Comparison of ENCODE assay signal across 10 cellular contexts in genomic region chr3:170144437-170144843, GRCh38.
DNase-seq lines count a peak whose midpoint lies in the region; ATAC-seq lines count a peak whose summit lies in the region.
"Had no signal": no experiment of that assay in that cellular context is flagged by ENCODE, and none has a peak within 500 bp of the region (broad histone marks: within the 10 kb centered on the region; RNA-seq: fewer than 3 reads in every experiment).

No MANE protein-coding gene starts in this region.

- peaks cover 38% of the 10 kb centered on the region for H3K36me3 Mint-ChIP-seq in activated naive CD8-positive, alpha-beta T cell treated with anti-CD3 and anti-CD28 coated beads, Interleukin-2, amount 50 U/mL, for 24 hours (ENCODE audit: low read depth)

- ATAC-seq in GM18498 (IDR thresholded peaks at IDR 0.05; ENCODE audit: unreplicated experiment) (peak; percentile 94), GM19468 (IDR thresholded peaks at IDR 0.05; ENCODE audit: extremely low read depth, unreplicated experiment) (peak; percentile 90), HG03103 (IDR thresholded peaks at IDR 0.05; ENCODE audit: low read depth, unreplicated experiment) (peak; percentile 93)
- ATAC-seq in activated naive CD8-positive, alpha-beta T cell treated with anti-CD3 and anti-CD28 coated beads, Interleukin-2, amount 50 U/mL, for 24 hours: peak; percentile 99
- ATAC-seq: WTC11 had no signal

- no peaks in the 10 kb centered on the region for H3K9me3 Mint-ChIP-seq in activated naive CD8-positive, alpha-beta T cell treated with anti-CD3 and anti-CD28 coated beads, Interleukin-2, amount 50 U/mL, for 24 hours
- H3K9me3 Mint-ChIP-seq: WTC11 had no signal

- no peaks in the 10 kb centered on the region for H3K27me3 Mint-ChIP-seq in activated naive CD8-positive, alpha-beta T cell treated with anti-CD3 and anti-CD28 coated beads, Interleukin-2, amount 50 U/mL, for 24 hours

- H3K4me1 Mint-ChIP-seq in activated naive CD8-positive, alpha-beta T cell treated with anti-CD3 and anti-CD28 coated beads, Interleukin-2, amount 50 U/mL, for 24 hours: peaks cover 21% of the 10 kb centered on the region
- H3K4me1 Mint-ChIP-seq: WTC11 had no signal

- no peak for DNase-seq in activated naive CD8-positive, alpha-beta T cell treated with anti-CD3 and anti-CD28 coated beads, Interleukin-2, amount 50 U/mL, for 24 hours
- DNase-seq in stimulated activated CD4-positive, alpha-beta T cell treated with anti-CD3 and anti-CD28 coated beads, Interleukin-4, amount 100 ng/mL, for 24 hours: no peak
- DNase-seq in HK-2 (ENCODE audit: unreplicated experiment) (no peak), KG1 (lab: John Stamatoyannopoulos, UW) (no peak), NCI-H2196 treated with DMSO at 0.1 percent for 48 hours (lab: John Stamatoyannopoulos, UW; ENCODE audit: unreplicated experiment) (no peak)
- DNase-seq: NCI-H1417 treated with DMSO at 0.1 percent for 48 hours had no signal

- no peak overlapping the region for H3K4me3 Mint-ChIP-seq in activated naive CD8-positive, alpha-beta T cell treated with anti-CD3 and anti-CD28 coated beads, Interleukin-2, amount 50 U/mL, for 24 hours
- H3K4me3 Mint-ChIP-seq: WTC11 had no signal

- H3K27ac Mint-ChIP-seq in activated naive CD8-positive, alpha-beta T cell treated with anti-CD3 and anti-CD28 coated beads, Interleukin-2, amount 50 U/mL, for 24 hours: peak overlapping the region; percentile 14
- H3K27ac Mint-ChIP-seq: WTC11 had no signal
